In the genomic region with DNA sequence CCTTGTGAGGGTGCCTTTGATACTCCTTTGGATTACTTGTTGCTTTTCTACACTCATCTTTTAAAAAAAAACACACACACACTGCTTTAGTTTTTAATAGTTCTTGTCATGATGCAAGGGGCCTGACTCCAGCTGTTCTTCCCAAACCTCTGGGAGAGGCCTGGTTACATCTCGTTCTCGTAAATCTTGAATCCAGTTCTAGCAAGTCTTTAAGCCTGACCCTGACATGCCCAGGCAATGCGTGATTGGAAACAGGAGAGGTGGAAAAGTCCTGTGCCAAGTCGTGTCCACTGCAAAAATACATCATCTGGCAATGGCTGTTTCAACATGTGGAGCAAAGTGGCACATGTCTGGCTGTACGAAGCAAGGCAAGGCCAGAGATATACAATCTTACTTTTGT, we compare ENCODE assay signal across 1 cellular context.
TF ChIP-seq lines count a peak whose summit lies in the region.

No MANE protein-coding gene starts in this region.

TF ChIP-seq in WTC11, 78 proteins besides CTCF, POLR2A, EP300 and RAD21 (continued from another document):
- TF ChIP-seq E2F1 (CRISPR knock-in tag; IDR thresholded peaks at IDR 0.05) = no peak
- TF ChIP-seq, protein P1, sequence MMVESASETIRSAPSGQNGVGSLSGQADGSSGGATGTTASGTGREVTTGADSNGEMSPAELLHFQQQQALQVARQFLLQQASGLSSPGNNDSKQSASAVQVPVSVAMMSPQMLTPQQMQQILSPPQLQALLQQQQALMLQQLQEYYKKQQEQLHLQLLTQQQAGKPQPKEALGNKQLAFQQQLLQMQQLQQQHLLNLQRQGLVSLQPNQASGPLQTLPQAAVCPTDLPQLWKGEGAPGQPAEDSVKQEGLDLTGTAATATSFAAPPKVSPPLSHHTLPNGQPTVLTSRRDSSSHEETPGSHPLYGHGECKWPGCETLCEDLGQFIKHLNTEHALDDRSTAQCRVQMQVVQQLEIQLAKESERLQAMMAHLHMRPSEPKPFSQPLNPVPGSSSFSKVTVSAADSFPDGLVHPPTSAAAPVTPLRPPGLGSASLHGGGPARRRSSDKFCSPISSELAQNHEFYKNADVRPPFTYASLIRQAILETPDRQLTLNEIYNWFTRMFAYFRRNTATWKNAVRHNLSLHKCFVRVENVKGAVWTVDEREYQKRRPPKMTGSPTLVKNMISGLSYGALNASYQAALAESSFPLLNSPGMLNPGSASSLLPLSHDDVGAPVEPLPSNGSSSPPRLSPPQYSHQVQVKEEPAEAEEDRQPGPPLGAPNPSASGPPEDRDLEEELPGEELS (CRISPR knock-in tag; IDR thresholded peaks at IDR 0.05) = no peak
